Comparison of ENCODE assay signal across 21 cellular contexts in genomic region chr21:31191553-31191952, GRCh38.
A peak's percentile ranks its signal among the peaks of the same experiment; 100 is the strongest.
DNase-seq lines count a peak whose midpoint lies in the region; ATAC-seq lines count a peak whose summit lies in the region.
"Had no signal": no experiment of that assay in that cellular context is flagged by ENCODE, and none has a peak within 500 bp of the region (broad histone marks: within the 10 kb centered on the region; RNA-seq: fewer than 3 reads in every experiment).

No MANE protein-coding gene starts in this region.

- ATAC-seq in activated CD4-positive, CD25-positive, alpha-beta regulatory T cell treated with anti-CD3 and anti-CD28 coated beads, Interleukin-2, amount 50 U/mL, for 24 hours = peak; percentile 58 to 67

- no peaks in the 10 kb centered on the region for H3K36me3 ChIP-seq in MG63
- no peaks in the 10 kb centered on the region for H3K36me3 ChIP-seq in effector memory CD4-positive, alpha-beta T cell (ENCODE audit: control insufficient read depth, insufficient read depth, low read length)
- no peaks in the 10 kb centered on the region for H3K36me3 ChIP-seq in HAP-1 (replicated peaks)

- H3K27me3 ChIP-seq in MG63 (no peaks in the 10 kb centered on the region), HAP-1 (ENCODE audit: low read depth) (no peaks in the 10 kb centered on the region)
- no peaks in the 10 kb centered on the region for H3K27me3 ChIP-seq in effector memory CD4-positive, alpha-beta T cell (replicated peaks; ENCODE audit: control insufficient read depth, insufficient read depth, low read length, poor library complexity, severe bottlenecking)

- H3K27ac Mint-ChIP-seq in activated naive CD4-positive, alpha-beta T cell treated with anti-CD3 and anti-CD28 coated beads, Interleukin-2, amount 50 U/mL, for 24 hours = peak overlapping the region; percentile 62

- H3K4me1 Mint-ChIP-seq in activated naive CD4-positive, alpha-beta T cell treated with anti-CD3 and anti-CD28 coated beads, Interleukin-2, amount 50 U/mL, for 24 hours = peaks cover 88% of the 10 kb centered on the region

- no peak for DNase-seq in activated CD4-positive, CD25-positive, alpha-beta regulatory T cell treated with anti-CD3 and anti-CD28 coated beads, Interleukin-2, amount 50 U/mL, for 72 hours
- no peak for DNase-seq in activated naive CD4-positive, alpha-beta T cell (lab: John Stamatoyannopoulos, UW)
- DNase-seq in MG63 (peak; percentile 57), HAP-1 (ENCODE audit: low spot score in 2 of 2) (no peak), NCI-H526 treated with DMSO at 0.1 percent for 48 hours (lab: John Stamatoyannopoulos, UW) (no peak)
- no peak for DNase-seq in effector memory CD4-positive, alpha-beta T cell
- DNase-seq: AML-193, COR-L47, DMS 273 treated with DMSO at 0.1 percent for 48 hours, GDM1, H9, NCI-H1417 treated with DMSO at 0.1 percent for 48 hours, NCI-H187 treated with DMSO at 0.1 percent for 48 hours, NCI-H2227 treated with DMSO at 0.1 percent for 48 hours, NCI-H510A treated with DMSO at 0.1 percent for 48 hours, NCI-H82 had no signal

- H3K36me3 Mint-ChIP-seq in activated naive CD4-positive, alpha-beta T cell treated with anti-CD3 and anti-CD28 coated beads, Interleukin-2, amount 50 U/mL, for 24 hours = peaks cover 30% of the 10 kb centered on the region

- H3K4me3 ChIP-seq in MG63 (no peak overlapping the region), HAP-1 (no peak overlapping the region)
- H3K4me3 ChIP-seq in effector memory CD4-positive, alpha-beta T cell (ENCODE audit: insufficient read depth, low read depth, low read length, poor library complexity, severe bottlenecking) = no peak overlapping the region

- H3K27ac ChIP-seq in effector memory CD4-positive, alpha-beta T cell (ENCODE audit: insufficient read depth, low read length, poor library complexity, severe bottlenecking) = peak overlapping the region; percentile 51
- H3K27ac ChIP-seq: 22Rv1, C4-2B, KMS-11 had no signal

- in situ Hi-C loops in HAP-1 (cut with MboI; ENCODE audit: low sequenced_read_pairs) = no loop called here

- H3K4me1 ChIP-seq in effector memory CD4-positive, alpha-beta T cell (ENCODE audit: control insufficient read depth, insufficient read depth, low read length, poor library complexity, severe bottlenecking) = peaks cover 15% of the 10 kb centered on the region
- H3K4me1 ChIP-seq in HAP-1 = no peaks in the 10 kb centered on the region

- H3K9me3 ChIP-seq in MG63 (no peaks in the 10 kb centered on the region), HAP-1 (no peaks in the 10 kb centered on the region)
- no peaks in the 10 kb centered on the region for H3K9me3 ChIP-seq in effector memory CD4-positive, alpha-beta T cell (ENCODE audit: control insufficient read depth, low read length)

- H3K27me3 Mint-ChIP-seq in activated naive CD4-positive, alpha-beta T cell treated with anti-CD3 and anti-CD28 coated beads, Interleukin-2, amount 50 U/mL, for 24 hours = no peaks in the 10 kb centered on the region

- no peaks in the 10 kb centered on the region for H3K9me3 Mint-ChIP-seq in activated naive CD4-positive, alpha-beta T cell treated with anti-CD3 and anti-CD28 coated beads, Interleukin-2, amount 50 U/mL, for 24 hours
- H3K9me3 Mint-ChIP-seq: H9 had no signal

- H3K4me3 Mint-ChIP-seq in activated naive CD4-positive, alpha-beta T cell treated with anti-CD3 and anti-CD28 coated beads, Interleukin-2, amount 50 U/mL, for 24 hours = peak overlapping the region; percentile 51
- H3K4me3 Mint-ChIP-seq: H9 had no signal
